Comparison of ENCODE assay signal across 8 cellular contexts in the genomic region with DNA sequence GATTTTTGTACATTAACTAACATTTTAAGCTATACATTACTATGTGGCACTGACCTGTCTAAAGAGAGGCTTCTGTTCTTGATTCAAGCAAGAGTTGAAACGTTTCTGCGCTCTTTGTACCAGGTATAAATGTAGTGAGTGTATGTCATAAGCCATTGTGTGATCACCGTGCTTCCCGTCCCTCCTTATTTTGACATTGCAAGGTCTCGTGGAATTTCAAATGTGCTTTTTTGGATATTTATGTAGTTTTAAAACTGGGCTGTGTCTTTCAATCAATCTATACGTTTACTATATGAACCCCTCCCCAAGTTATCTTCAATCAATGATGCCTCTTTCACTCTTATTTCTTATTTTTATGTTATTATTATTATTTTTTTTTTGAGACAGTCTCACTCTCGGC. TPM values are rescaled to one million over a fixed set of nuclear protein-coding genes. Genes with fewer than 3 reads are reported as not detected.
A peak's percentile ranks its signal among the peaks of the same experiment; 100 is the strongest.
DNase-seq lines count a peak whose midpoint lies in the region; ATAC-seq and TF ChIP-seq lines count a peak whose summit lies in the region.

A gene with protein sequence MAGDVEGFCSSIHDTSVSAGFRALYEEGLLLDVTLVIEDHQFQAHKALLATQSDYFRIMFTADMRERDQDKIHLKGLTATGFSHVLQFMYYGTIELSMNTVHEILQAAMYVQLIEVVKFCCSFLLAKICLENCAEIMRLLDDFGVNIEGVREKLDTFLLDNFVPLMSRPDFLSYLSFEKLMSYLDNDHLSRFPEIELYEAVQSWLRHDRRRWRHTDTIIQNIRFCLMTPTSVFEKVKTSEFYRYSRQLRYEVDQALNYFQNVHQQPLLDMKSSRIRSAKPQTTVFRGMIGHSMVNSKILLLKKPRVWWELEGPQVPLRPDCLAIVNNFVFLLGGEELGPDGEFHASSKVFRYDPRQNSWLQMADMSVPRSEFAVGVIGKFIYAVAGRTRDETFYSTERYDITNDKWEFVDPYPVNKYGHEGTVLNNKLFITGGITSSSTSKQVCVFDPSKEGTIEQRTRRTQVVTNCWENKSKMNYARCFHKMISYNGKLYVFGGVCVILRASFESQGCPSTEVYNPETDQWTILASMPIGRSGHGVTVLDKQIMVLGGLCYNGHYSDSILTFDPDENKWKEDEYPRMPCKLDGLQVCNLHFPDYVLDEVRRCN (minus strand): TSS at position 101 of the 400 bp plus-strand sequence. CDS start 20,493 bp downstream, outside the sequence.

- peak within 1 kb of the TSS; percentile 81 to 91 (median 88) for H3K4me3 Mint-ChIP-seq in naive thymus-derived CD4-positive, alpha-beta T cell

- ATAC-seq in naive thymus-derived CD4-positive, alpha-beta T cell, result no peak
- ATAC-seq in left lobe of liver, result no peak

- peaks cover 0 to 4% (median 0%) of the 10 kb centered on the region in 5 donors for H3K36me3 Mint-ChIP-seq in naive thymus-derived CD4-positive, alpha-beta T cell

- H3K27ac ChIP-seq in KOPT-K1 (ENCODE audit: low read depth, low read length, poor library complexity, severe bottlenecking), result peak within 1 kb of the TSS; percentile 88
- H3K27ac ChIP-seq in naive thymus-derived CD4-positive, alpha-beta T cell (ENCODE audit: low read depth, low read length), result peak within 1 kb of the TSS; percentile 96

- peaks cover 0 to 7% (median 0%) of the 10 kb centered on the region in 5 donors for H3K27me3 Mint-ChIP-seq in naive thymus-derived CD4-positive, alpha-beta T cell

- H3K9me3 Mint-ChIP-seq in naive thymus-derived CD4-positive, alpha-beta T cell, result peaks cover 0 to 2% (median 0%) of the 10 kb centered on the region in 11 donors

- H3K36me3 ChIP-seq in KOPT-K1 (ENCODE audit: insufficient read depth, low read length), result peaks cover 8% of the 10 kb centered on the region; the same call in 1 of the 2 replicates
- H3K36me3 ChIP-seq in naive thymus-derived CD4-positive, alpha-beta T cell (ENCODE audit: control insufficient read depth in 2 of 3, insufficient read depth in 3 of 3, low read length in 3 of 3), result peaks cover 0 to 4% (median 0%) of the 10 kb centered on the region in 3 experiments

- intact Hi-C loops in naive thymus-derived CD4-positive, alpha-beta T cell (cut with micrococcal nuclease), result loop anchor here in 1 of 2 donors (10.0 kb wide), 1 partner anchor 448 kb away; no protein-coding TSS in a partner anchor

- CTCF ChIA-PET in AG04449 (lab: Yijun Ruan, JAX), result interaction anchor here (2.9 kb wide), 1 partner anchor 27 kb away, joined by 17 read pairs; a partner anchor contains a TSS
- CTCF ChIA-PET in naive thymus-derived CD4-positive, alpha-beta T cell (lab: Charles Lee), result interaction anchor here (2.6 kb wide), 1 partner anchor 27 kb away, joined by 22 read pairs; a partner anchor contains a TSS

- POLR2A ChIA-PET in AG04449 (lab: Yijun Ruan, JAX), result no interaction called here
- POLR2A ChIA-PET in naive thymus-derived CD4-positive, alpha-beta T cell (lab: Charles Lee), result interaction anchor here (1.6 to 4.4 kb wide), 5 partner anchors 25 to 244 kb away, joined by 7 to 56 read pairs (median 14); a partner anchor contains a TSS

- in situ Hi-C loops in ACHN (cut with HindIII; ENCODE audit: low pct_ligation_motif_present, low pct_unique_long_range_greater_than_20kb, low sequenced_read_pairs), result no loop called here

- no peaks in the 10 kb centered on the region for H3K4me1 ChIP-seq in naive thymus-derived CD4-positive, alpha-beta T cell (ENCODE audit: control insufficient read depth in 2 of 2, insufficient read depth in 2 of 2, low read length in 2 of 2)

- TF ChIP-seq CTCF in AG04449 (IDR thresholded peaks at IDR 0.05; ENCODE audit: insufficient read depth, low read length, missing control alignments), result no peak
- no peak for TF ChIP-seq CTCF in choroid plexus epithelial cell (conservative IDR thresholded peaks at IDR 0.05; ENCODE audit: low read depth, low read length)

- H3K9me3 ChIP-seq in KOPT-K1 (ENCODE audit: insufficient read depth, low read length, poor library complexity, severe bottlenecking), result no peaks in the 10 kb centered on the region
- no peaks in the 10 kb centered on the region for H3K9me3 ChIP-seq in naive thymus-derived CD4-positive, alpha-beta T cell (ENCODE audit: control insufficient read depth in 2 of 3, low read length in 3 of 3)

- H3K4me3 ChIP-seq in AG04449 (ENCODE audit: low read depth, low read length), result peak within 1 kb of the TSS; percentile 73
- H3K4me3 ChIP-seq in choroid plexus epithelial cell (ENCODE audit: low read depth, low read length), result peak within 1 kb of the TSS; percentile 64
- H3K4me3 ChIP-seq in naive thymus-derived CD4-positive, alpha-beta T cell (ENCODE audit: low read length), result peak within 1 kb of the TSS; percentile 74

- H3K4me1 Mint-ChIP-seq in naive thymus-derived CD4-positive, alpha-beta T cell, result peaks cover 0 to 19% (median 9%) of the 10 kb centered on the region in 7 donors

- H3K27ac Mint-ChIP-seq in naive thymus-derived CD4-positive, alpha-beta T cell, result peak within 1 kb of the TSS; percentile 88 to 96 (median 94)

- no peaks in the 10 kb centered on the region for H3K27me3 ChIP-seq in naive thymus-derived CD4-positive, alpha-beta T cell (ENCODE audit: control insufficient read depth in 2 of 2, insufficient read depth in 2 of 2, low read length in 2 of 2)

- DNase-seq in AG04449 (ENCODE audit: low read depth, low spot score), result no peak
- DNase-seq in choroid plexus epithelial cell (ENCODE audit: low read depth), result no peak
- DNase-seq in naive thymus-derived CD4-positive, alpha-beta T cell, result no peak
- DNase-seq in left lobe of liver (ENCODE audit: low spot score), result no peak
- no peak for DNase-seq in ACHN
- no peak for DNase-seq in NCI-H1105 (lab: John Stamatoyannopoulos, UW)
- no peak for DNase-seq in NCI-H526 treated with DMSO at 0.1 percent for 48 hours (lab: John Stamatoyannopoulos, UW)

RNA-seq across cellular contexts. Expression of the gene that starts here (rescaled TPM):
- 10 to 100 TPM in 3 of 5 experiments, 1 to 10 TPM in 2; 9.4 to 20.9 (median 10.5) TPM for total RNA-seq in naive thymus-derived CD4-positive, alpha-beta T cell
- 1 to 10 TPM; 2.1 TPM for polyA plus RNA-seq in naive thymus-derived CD4-positive, alpha-beta T cell
- total RNA-seq in left lobe of liver, result 5.7 TPM
